Comparison of ENCODE assay signal across 26 cellular contexts in genomic region chr21:32812035-32812434, GRCh38. TPM values are rescaled to one million over a fixed set of nuclear protein-coding genes. Genes with fewer than 3 reads are reported as not detected.
DNase-seq lines count a peak whose midpoint lies in the region; ATAC-seq, FAIRE-seq and TF ChIP-seq lines count a peak whose summit lies in the region.
"Had no signal": no experiment of that assay in that cellular context is flagged by ENCODE, and none has a peak within 500 bp of the region (broad histone marks: within the 10 kb centered on the region; RNA-seq: fewer than 3 reads in every experiment).

No MANE protein-coding gene starts in this region.

- intact Hi-C loops in esophagus muscularis mucosa (cut with DNase I) (no loop called here), psoas muscle (cut with DNase I) (no loop called here)

- no peaks in the 10 kb centered on the region for H3K27me3 ChIP-seq in esophagus muscularis mucosa
- H3K27me3 ChIP-seq in psoas muscle (ENCODE audit: insufficient read depth in 3 of 3, low read length in 2 of 3), result peaks cover 0 to 3% (median 0%) of the 10 kb centered on the region in 3 donors
- H3K27me3 ChIP-seq: ovary, sigmoid colon, thyroid gland had no signal

- H3K4me1 ChIP-seq in esophagus muscularis mucosa (peaks cover 0 to 39% (median 33%) of the 10 kb centered on the region in 4 donors), psoas muscle (no peaks in the 10 kb centered on the region)
- H3K4me1 ChIP-seq: thyroid gland had no signal

- H3K9me3 ChIP-seq in esophagus muscularis mucosa (no peaks in the 10 kb centered on the region), psoas muscle (no peaks in the 10 kb centered on the region)
- H3K9me3 ChIP-seq: ovary, sigmoid colon, thyroid gland had no signal

- H3K36me3 ChIP-seq in esophagus muscularis mucosa (no peaks in the 10 kb centered on the region), psoas muscle (ENCODE audit: insufficient read depth in 1 of 2, low read depth in 1 of 2) (no peaks in the 10 kb centered on the region)
- H3K36me3 ChIP-seq: ovary, sigmoid colon, thyroid gland had no signal

- peaks cover 0 to 1% (median 0%) of the 10 kb centered on the region in 3 donors for H3K27me3 Mint-ChIP-seq in immature natural killer cell (ENCODE audit: low read depth in 3 of 3)
- H3K27me3 Mint-ChIP-seq: activated CD8-positive, alpha-beta T cell treated with anti-CD3 and anti-CD28 coated beads for 36 hours; activated naive CD8-positive, alpha-beta T cell treated with anti-CD3 and anti-CD28 coated beads, Interleukin-2, amount 10 ng/mL, durations not matched to agents 7 days and 5 days; stimulated activated naive CD8-positive, alpha-beta T cell treated with anti-CD3 and anti-CD28 coated beads, Interleukin-15, Interleukin-2, amounts not matched to agents 100 ng/mL and 50 ng/mL, for 24 hours had no signal

- in situ Hi-C loops in GM13976 (cut with MboI; ENCODE audit: low sequenced_read_pairs, unreplicated experiment), result no loop called here

- no peak overlapping the region for H3K27ac Mint-ChIP-seq in immature natural killer cell
- H3K27ac Mint-ChIP-seq: activated CD8-positive, alpha-beta T cell treated with anti-CD3 and anti-CD28 coated beads for 36 hours; activated naive CD8-positive, alpha-beta T cell treated with anti-CD3 and anti-CD28 coated beads, Interleukin-2, amount 10 ng/mL, durations not matched to agents 7 days and 5 days; memory B cell; stimulated activated naive CD8-positive, alpha-beta T cell treated with anti-CD3 and anti-CD28 coated beads, Interleukin-15, Interleukin-2, amounts not matched to agents 100 ng/mL and 50 ng/mL, for 24 hours; T-helper 1 cell treated with Interleukin-12 subunit alpha and Interleukin-12 subunit beta and Interleukin-4 antibody, amounts not matched to agents 30 μg/mL and 1 μg/mL, for 36 hours had no signal

- TF ChIP-seq POLR2A in esophagus muscularis mucosa (IDR thresholded peaks at IDR 0.05; ENCODE audit: low read depth) (no peak), GM12892 (IDR thresholded peaks at IDR 0.05; ENCODE audit: low read depth, low read length) (no peak)

- no peak for FAIRE-seq in GM12892 (lab: Jason Lieb, UNC)
- FAIRE-seq: D721Med, H54, RCC 7860 had no signal

- H3K9me3 Mint-ChIP-seq in immature natural killer cell, result peaks cover 0 to 6% (median 1%) of the 10 kb centered on the region in 6 donors
- H3K9me3 Mint-ChIP-seq: memory B cell; stimulated activated naive CD8-positive, alpha-beta T cell treated with anti-CD3 and anti-CD28 coated beads, Interleukin-15, Interleukin-2, amounts not matched to agents 100 ng/mL and 50 ng/mL, for 24 hours had no signal

- no peaks in the 10 kb centered on the region for H3K4me1 Mint-ChIP-seq in immature natural killer cell
- H3K4me1 Mint-ChIP-seq: memory B cell had no signal

- no peak overlapping the region for H3K4me3 Mint-ChIP-seq in immature natural killer cell
- H3K4me3 Mint-ChIP-seq: activated CD8-positive, alpha-beta T cell treated with anti-CD3 and anti-CD28 coated beads for 36 hours; activated naive CD8-positive, alpha-beta T cell treated with anti-CD3 and anti-CD28 coated beads, Interleukin-2, amount 10 ng/mL, durations not matched to agents 7 days and 5 days; memory B cell; stimulated activated naive CD8-positive, alpha-beta T cell treated with anti-CD3 and anti-CD28 coated beads, Interleukin-15, Interleukin-2, amounts not matched to agents 100 ng/mL and 50 ng/mL, for 24 hours; T-helper 1 cell treated with Interleukin-12 subunit alpha and Interleukin-12 subunit beta and Interleukin-4 antibody, amounts not matched to agents 30 μg/mL and 1 μg/mL, for 36 hours had no signal

- peak; percentile 34 for DNase-seq in GM13976 (ENCODE audit: low spot score)
- DNase-seq in esophagus muscularis mucosa (ENCODE audit: extremely low spot score), result peak; percentile 91
- peak; percentile 42 for DNase-seq in kidney glomerular epithelial cell (lab: John Stamatoyannopoulos, UW)
- peak; percentile 58 to 82 for DNase-seq in psoas muscle
- no peak for DNase-seq in immature natural killer cell
- DNase-seq in GM12892 (ENCODE audit: insufficient read length), result no peak
- DNase-seq: activated CD4-positive, alpha-beta T cell treated with anti-CD3 and anti-CD28 coated beads for 1 hour; activated CD8-positive, alpha-beta T cell treated with anti-CD3 and anti-CD28 coated beads for 36 hours; activated effector memory CD4-positive, alpha-beta T cell treated with Interleukin-2 at 50 U/mL for 16 hours; activated naive CD8-positive, alpha-beta T cell treated with anti-CD3 and anti-CD28 coated beads, Interleukin-2, amount 10 ng/mL, durations not matched to agents 7 days and 5 days; effector CD8-positive, alpha-beta T cell; islet precursor cell; NCI-H1694 treated with DMSO at 0.1 percent for 48 hours; NCI-H2171 treated with DMSO at 0.1 percent for 48 hours; sigmoid colon; stimulated activated CD4-positive, alpha-beta T cell treated with anti-CD3 and anti-CD28 coated beads, Interleukin-15, amount 100 ng/mL, for 24 hours; thyroid gland had no signal

- H3K36me3 Mint-ChIP-seq in immature natural killer cell, result peaks cover 0 to 7% (median 5%) of the 10 kb centered on the region in 3 donors

- ATAC-seq in psoas muscle, result peak in 2 of 4 donors; percentile 26 to 44
- no peak for ATAC-seq in GM21576 (IDR thresholded peaks at IDR 0.05; ENCODE audit: unreplicated experiment)
- ATAC-seq in GM21528 (IDR thresholded peaks at IDR 0.05; ENCODE audit: low FRiP score, unreplicated experiment), result no peak
- ATAC-seq: activated CD8-positive, alpha-beta T cell treated with anti-CD3 and anti-CD28 coated beads for 36 hours had no signal

- TF ChIP-seq CTCF in GM13976 (IDR thresholded peaks at IDR 0.05; ENCODE audit: borderline replicate concordance, control extremely low read depth, extremely low read depth, insufficient read depth, missing control alignments), result no peak
- no peak for TF ChIP-seq CTCF in esophagus muscularis mucosa (IDR thresholded peaks at IDR 0.05)
- no peak for TF ChIP-seq CTCF in psoas muscle (IDR thresholded peaks at IDR 0.05)

- H3K27ac ChIP-seq in esophagus muscularis mucosa (replicated peaks in 1 of 4), result peak overlapping the region in 1 of 4 donors; percentile 12
- H3K27ac ChIP-seq in psoas muscle, result no peak overlapping the region
- H3K27ac ChIP-seq: ovary, thyroid gland had no signal

- WGBS in esophagus muscularis mucosa, result 76% methylated on average over 2 of the region's 2 CpGs
- 50 to 89% (median 62%) methylated on average over 2 of the region's 2 CpGs for WGBS in psoas muscle, 3 donors

- TF ChIP-seq EP300 in esophagus muscularis mucosa (IDR thresholded peaks at IDR 0.05), result no peak

- H3K4me3 ChIP-seq in esophagus muscularis mucosa (no peak overlapping the region), psoas muscle (no peak overlapping the region)
- H3K4me3 ChIP-seq: ovary, sigmoid colon, thyroid gland had no signal

RNA-seq across cellular contexts. Expression of gene PAXBP1, which starts 40.5 kb away (rescaled TPM):
- total RNA-seq in esophagus muscularis mucosa, result 10 to 100 TPM; 21.4 to 40.3 (median 24.5) TPM
- total RNA-seq in psoas muscle, result 10 to 100 TPM in 3 of 4 donors, 1 to 10 TPM in 1; 9.6 to 18.7 (median 13.6) TPM
- 10 to 100 TPM in 1 of 3 donors, 1 to 10 TPM in 2; 9.6 to 15.3 (median 10.0) TPM for polyA plus RNA-seq in psoas muscle
- 10 to 100 TPM in 1 of 3 donors, 1 to 10 TPM in 2; 1.3 to 11.6 (median 4.9) TPM for polyA plus RNA-seq in immature natural killer cell
- polyA plus RNA-seq in GM12892 (2012; ENCODE audit: missing spikeins), result 32.7 TPM

Comparison
In these comparisons a context has a peak if more than half of its experiments do, and no peak if none do; other contexts are left out.
1. DNase-seq: peak in GM13976 (single experiment), esophagus muscularis mucosa (single experiment), kidney glomerular epithelial cell (single experiment) and psoas muscle (2 of 2); none in immature natural killer cell (0 of 3) and GM12892 (single experiment).